ENCODE assay signal across 17 cellular contexts in the genomic region with DNA sequence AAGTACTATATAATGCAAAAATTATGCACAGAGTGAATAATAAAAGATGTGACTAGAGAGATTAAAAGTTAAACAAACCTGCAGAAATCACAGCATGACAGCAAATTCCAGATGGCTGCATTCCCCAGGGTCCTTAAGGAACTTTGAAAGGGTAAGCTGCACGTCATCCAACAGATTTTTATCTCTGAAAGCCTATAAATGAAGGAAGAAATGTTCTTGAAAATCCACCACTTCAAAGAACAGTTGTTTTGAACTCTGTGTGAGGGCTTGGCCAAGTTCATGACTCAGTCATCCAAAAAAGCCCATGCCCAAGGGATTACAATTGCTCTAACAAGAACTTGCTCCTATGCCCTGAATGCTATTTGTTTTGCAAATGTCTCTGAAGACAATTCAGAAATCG.
DNase-seq lines count a peak whose midpoint lies in the region; ATAC-seq, FAIRE-seq and TF ChIP-seq lines count a peak whose summit lies in the region.
"Had no signal": no experiment of that assay in that cellular context is flagged by ENCODE, and none has a peak within 500 bp of the region (broad histone marks: within the 10 kb centered on the region; RNA-seq: fewer than 3 reads in every experiment).

No MANE protein-coding gene starts in this region.

- CTCF ChIA-PET in naive thymus-derived CD4-positive, alpha-beta T cell (lab: Charles Lee), result no interaction called here

- H3K36me3 ChIP-seq in BE2C (no peaks in the 10 kb centered on the region), HUES48 (ENCODE audit: control insufficient read depth, insufficient read depth, low read length) (no peaks in the 10 kb centered on the region), astrocyte (ENCODE audit: insufficient read depth, low read length) (no peaks in the 10 kb centered on the region)
- no peaks in the 10 kb centered on the region for H3K36me3 ChIP-seq in naive thymus-derived CD4-positive, alpha-beta T cell (ENCODE audit: control insufficient read depth in 2 of 3, insufficient read depth in 3 of 3, low read length in 3 of 3)
- H3K36me3 ChIP-seq: MG63 had no signal

- H3K4me3 ChIP-seq in BE2C (ENCODE audit: low read depth, low read length) (no peak overlapping the region), HUES48 (ENCODE audit: low read depth, low read length) (no peak overlapping the region), astrocyte (ENCODE audit: insufficient read depth, low read depth, low read length) (no peak overlapping the region)
- no peak overlapping the region for H3K4me3 ChIP-seq in naive thymus-derived CD4-positive, alpha-beta T cell (ENCODE audit: low read length)
- H3K4me3 ChIP-seq: MG63, PC-9 had no signal

- no peaks in the 10 kb centered on the region for H3K79me2 ChIP-seq in astrocyte (ENCODE audit: insufficient read depth, low read length)

- H3K27ac ChIP-seq in HUES48 (ENCODE audit: low read depth, low read length) (peak overlapping the region; percentile 92), astrocyte (ENCODE audit: low read depth, low read length) (no peak overlapping the region)
- no peak overlapping the region for H3K27ac ChIP-seq in naive thymus-derived CD4-positive, alpha-beta T cell (ENCODE audit: low read depth, low read length)
- H3K27ac ChIP-seq: HL-60, PC-9 had no signal

- no peak overlapping the region for H3K9ac ChIP-seq in HUES48 (ENCODE audit: low read depth, low read length)
- H3K9ac ChIP-seq in astrocyte (ENCODE audit: low read length), result no peak overlapping the region

- no peak overlapping the region for H3K4me3 Mint-ChIP-seq in astrocyte (ENCODE audit: unreplicated experiment)
- H3K4me3 Mint-ChIP-seq in naive thymus-derived CD4-positive, alpha-beta T cell, result no peak overlapping the region
- no peak overlapping the region for H3K4me3 Mint-ChIP-seq in stimulated activated effector memory CD8-positive, alpha-beta T cell treated with anti-CD3 and anti-CD28 coated beads, Interleukin-12 subunit alpha, Interleukin-12 subunit beta, amount 100 ng/mL, for 72 hours
- H3K4me3 Mint-ChIP-seq: activated T-helper 17 cell treated with anti-CD3 and anti-CD28 coated beads, Interleukin-2, amount 50 U/mL, for 72 hours; central memory CD8-positive, alpha-beta T cell had no signal

- POLR2A ChIA-PET in naive thymus-derived CD4-positive, alpha-beta T cell (lab: Charles Lee), result interaction anchor here (0.8 kb wide), 1 partner anchor 221 kb away, joined by 6 read pairs; no protein-coding TSS in a partner anchor

- no peaks in the 10 kb centered on the region for H3K4me1 Mint-ChIP-seq in astrocyte (ENCODE audit: low read depth, unreplicated experiment)
- H3K4me1 Mint-ChIP-seq in naive thymus-derived CD4-positive, alpha-beta T cell, result no peaks in the 10 kb centered on the region
- H3K4me1 Mint-ChIP-seq in stimulated activated effector memory CD8-positive, alpha-beta T cell treated with anti-CD3 and anti-CD28 coated beads, Interleukin-12 subunit alpha, Interleukin-12 subunit beta, amount 100 ng/mL, for 72 hours, result no peaks in the 10 kb centered on the region
- H3K4me1 Mint-ChIP-seq: activated T-helper 17 cell treated with anti-CD3 and anti-CD28 coated beads, Interleukin-2, amount 50 U/mL, for 72 hours; central memory CD8-positive, alpha-beta T cell had no signal

- H3K27me3 ChIP-seq in BE2C (no peaks in the 10 kb centered on the region), HUES48 (ENCODE audit: control insufficient read depth, insufficient read depth, low read length) (no peaks in the 10 kb centered on the region), astrocyte (ENCODE audit: insufficient read depth, low read length) (no peaks in the 10 kb centered on the region)
- no peaks in the 10 kb centered on the region for H3K27me3 ChIP-seq in naive thymus-derived CD4-positive, alpha-beta T cell (ENCODE audit: control insufficient read depth in 2 of 2, insufficient read depth in 2 of 2, low read length in 2 of 2)

- no peak overlapping the region for H3K27ac Mint-ChIP-seq in astrocyte (ENCODE audit: unreplicated experiment)
- no peak overlapping the region for H3K27ac Mint-ChIP-seq in naive thymus-derived CD4-positive, alpha-beta T cell
- no peak overlapping the region for H3K27ac Mint-ChIP-seq in stimulated activated effector memory CD8-positive, alpha-beta T cell treated with anti-CD3 and anti-CD28 coated beads, Interleukin-12 subunit alpha, Interleukin-12 subunit beta, amount 100 ng/mL, for 72 hours
- H3K27ac Mint-ChIP-seq: activated T-helper 17 cell treated with anti-CD3 and anti-CD28 coated beads, Interleukin-2, amount 50 U/mL, for 72 hours had no signal

- ATAC-seq in naive thymus-derived CD4-positive, alpha-beta T cell, result no peak
- ATAC-seq in HG02884 (IDR thresholded peaks at IDR 0.05; ENCODE audit: unreplicated experiment), result no peak
- no peak for ATAC-seq in HG03175 (IDR thresholded peaks at IDR 0.05; ENCODE audit: unreplicated experiment)
- ATAC-seq in stimulated activated effector memory CD8-positive, alpha-beta T cell treated with anti-CD3 and anti-CD28 coated beads, Interleukin-12 subunit alpha, Interleukin-12 subunit beta, amount 100 ng/mL, for 72 hours, result no peak
- ATAC-seq: activated T-helper 17 cell treated with anti-CD3 and anti-CD28 coated beads, Interleukin-2, amount 50 U/mL, for 72 hours had no signal

- H2AFZ ChIP-seq in astrocyte (ENCODE audit: low read depth, low read length), result no peak overlapping the region
- H2AFZ ChIP-seq: PC-9 had no signal

- H3K36me3 Mint-ChIP-seq in astrocyte (ENCODE audit: low read depth, unreplicated experiment), result no peaks in the 10 kb centered on the region
- no peaks in the 10 kb centered on the region for H3K36me3 Mint-ChIP-seq in naive thymus-derived CD4-positive, alpha-beta T cell
- no peaks in the 10 kb centered on the region for H3K36me3 Mint-ChIP-seq in stimulated activated effector memory CD8-positive, alpha-beta T cell treated with anti-CD3 and anti-CD28 coated beads, Interleukin-12 subunit alpha, Interleukin-12 subunit beta, amount 100 ng/mL, for 72 hours

- peak; percentile 23 for DNase-seq in BE2C
- peak; percentile 47 for DNase-seq in astrocyte (ENCODE audit: low read depth)
- DNase-seq in iris pigment epithelial cell (ENCODE audit: low read depth), result peak; percentile 18
- no peak for DNase-seq in naive thymus-derived CD4-positive, alpha-beta T cell
- DNase-seq in stimulated activated effector memory CD8-positive, alpha-beta T cell treated with anti-CD3 and anti-CD28 coated beads, Interleukin-12 subunit alpha, Interleukin-12 subunit beta, amount 100 ng/mL, for 72 hours (ENCODE audit: low spot score in 2 of 2), result no peak
- DNase-seq: activated CD4-positive, alpha-beta T cell treated with anti-CD3 and anti-CD28 coated beads, Interleukin-2, amount 50 U/mL, for 48 hours; MG63; PC-9; posterior cingulate gyrus; stimulated activated naive CD4-positive, alpha-beta T cell had no signal

- peaks cover 3% of the 10 kb centered on the region for H3K9me3 Mint-ChIP-seq in astrocyte (ENCODE audit: unreplicated experiment)
- H3K9me3 Mint-ChIP-seq in naive thymus-derived CD4-positive, alpha-beta T cell, result peaks cover 7 to 38% (median 10%) of the 10 kb centered on the region in 11 donors
- H3K9me3 Mint-ChIP-seq in stimulated activated effector memory CD8-positive, alpha-beta T cell treated with anti-CD3 and anti-CD28 coated beads, Interleukin-12 subunit alpha, Interleukin-12 subunit beta, amount 100 ng/mL, for 72 hours, result peaks cover 33% of the 10 kb centered on the region

- peaks cover 2% of the 10 kb centered on the region for H3K27me3 Mint-ChIP-seq in astrocyte (ENCODE audit: low read depth, unreplicated experiment)
- H3K27me3 Mint-ChIP-seq in naive thymus-derived CD4-positive, alpha-beta T cell, result no peaks in the 10 kb centered on the region
- H3K27me3 Mint-ChIP-seq: activated T-helper 17 cell treated with anti-CD3 and anti-CD28 coated beads, Interleukin-2, amount 50 U/mL, for 72 hours; central memory CD8-positive, alpha-beta T cell had no signal

- no peaks in the 10 kb centered on the region for H3K9me3 ChIP-seq in BE2C
- H3K9me3 ChIP-seq in HUES48 (ENCODE audit: control insufficient read depth, insufficient read depth, low read length), result no peaks in the 10 kb centered on the region
- no peaks in the 10 kb centered on the region for H3K9me3 ChIP-seq in astrocyte (ENCODE audit: insufficient read depth, low read depth, low read length)
- H3K9me3 ChIP-seq in naive thymus-derived CD4-positive, alpha-beta T cell (ENCODE audit: control insufficient read depth in 2 of 3, low read length in 3 of 3), result no peaks in the 10 kb centered on the region

- intact Hi-C loops in naive thymus-derived CD4-positive, alpha-beta T cell (cut with micrococcal nuclease), result no loop called here

- no peaks in the 10 kb centered on the region; the same call in 1 of the 2 replicates for H3K4me1 ChIP-seq in BE2C
- peaks cover 18% of the 10 kb centered on the region for H3K4me1 ChIP-seq in HUES48 (ENCODE audit: control insufficient read depth, insufficient read depth, low read length)
- no peaks in the 10 kb centered on the region for H3K4me1 ChIP-seq in astrocyte (ENCODE audit: insufficient read depth, low read length)
- H3K4me1 ChIP-seq in naive thymus-derived CD4-positive, alpha-beta T cell (ENCODE audit: control insufficient read depth in 2 of 2, insufficient read depth in 2 of 2, low read length in 2 of 2), result no peaks in the 10 kb centered on the region

- FAIRE-seq in astrocyte (lab: Jason Lieb, UNC), result no peak
- FAIRE-seq: endothelial cell of umbilical vein had no signal

- no peak for TF ChIP-seq CTCF in BE2C (IDR thresholded peaks at IDR 0.05; ENCODE audit: low read depth, low read length)
- TF ChIP-seq CTCF in astrocyte (IDR thresholded peaks at IDR 0.05; ENCODE audit: insufficient read depth, low read depth, low read length), result no peak

- H4K20me1 ChIP-seq in astrocyte (ENCODE audit: insufficient read depth, low read length), result no peaks in the 10 kb centered on the region

- H3K4me2 ChIP-seq in astrocyte (ENCODE audit: low read length), result no peak overlapping the region
- H3K4me2 ChIP-seq: PC-9 had no signal

Comparison
In these comparisons a context has a peak if more than half of its experiments do, and no peak if none do; other contexts are left out.
1. DNase-seq: peak in BE2C (single experiment), astrocyte (single experiment) and iris pigment epithelial cell (single experiment); none in naive thymus-derived CD4-positive, alpha-beta T cell (0 of 9) and stimulated activated effector memory CD8-positive, alpha-beta T cell treated with anti-CD3 and anti-CD28 coated beads, Interleukin-12 subunit alpha, Interleukin-12 subunit beta, amount 100 ng/mL, for 72 hours (0 of 2).